27 cellular contexts compared by ENCODE assay signal in genomic region chr19:3289971-3290569, GRCh38.
DNase-seq lines count a peak whose midpoint lies in the region; ATAC-seq and TF ChIP-seq lines count a peak whose summit lies in the region.
"Had no signal": no experiment of that assay in that cellular context is flagged by ENCODE, and none has a peak within 500 bp of the region (broad histone marks: within the 10 kb centered on the region; RNA-seq: fewer than 3 reads in every experiment).

No MANE protein-coding gene starts in this region.

- no peaks in the 10 kb centered on the region for H3K36me3 Mint-ChIP-seq in naive thymus-derived CD4-positive, alpha-beta T cell
- H3K36me3 Mint-ChIP-seq: CD8-positive, alpha-beta T cell had no signal

- no peak for ATAC-seq in naive thymus-derived CD4-positive, alpha-beta T cell
- ATAC-seq: activated T-cell treated with anti-CD3 and anti-CD28 coated beads, Interleukin-2, amount 50 U/mL, for 72 hours; CD8-positive, alpha-beta T cell; pancreas; Right ventricle myocardium inferior had no signal

- peak overlapping the region; percentile 55 to 68 for H3K27ac ChIP-seq in breast epithelium
- no peak overlapping the region for H3K27ac ChIP-seq in osteoblast (ENCODE audit: low read depth, low read length)
- H3K27ac ChIP-seq in naive thymus-derived CD4-positive, alpha-beta T cell (ENCODE audit: low read depth, low read length), result no peak overlapping the region
- H3K27ac ChIP-seq: pancreas, sigmoid colon, thoracic aorta, vagina, WERI-Rb-1 had no signal

- TF ChIP-seq POLR2A in breast epithelium (IDR thresholded peaks at IDR 0.05), result no peak

- no peak overlapping the region for H3K4me2 ChIP-seq in osteoblast (ENCODE audit: insufficient read depth, low read length)

- H3K36me3 ChIP-seq in breast epithelium, result no peaks in the 10 kb centered on the region
- no peaks in the 10 kb centered on the region for H3K36me3 ChIP-seq in osteoblast (ENCODE audit: insufficient read depth, low read length)
- no peaks in the 10 kb centered on the region for H3K36me3 ChIP-seq in naive thymus-derived CD4-positive, alpha-beta T cell (ENCODE audit: control insufficient read depth in 2 of 3, insufficient read depth in 3 of 3, low read length in 3 of 3)
- H3K36me3 ChIP-seq: pancreas, sigmoid colon, thoracic aorta, vagina, WERI-Rb-1 had no signal

- peaks cover 0 to 14% (median 5%) of the 10 kb centered on the region in 5 donors for H3K27me3 Mint-ChIP-seq in naive thymus-derived CD4-positive, alpha-beta T cell

- no peaks in the 10 kb centered on the region for H3K79me2 ChIP-seq in osteoblast (ENCODE audit: insufficient read depth, low read length)

- no peaks in the 10 kb centered on the region for H3K4me1 ChIP-seq in breast epithelium
- H3K4me1 ChIP-seq in osteoblast (ENCODE audit: insufficient read depth, low read length), result no peaks in the 10 kb centered on the region
- peaks cover 3% of the 10 kb centered on the region in 2 donors for H3K4me1 ChIP-seq in naive thymus-derived CD4-positive, alpha-beta T cell (ENCODE audit: control insufficient read depth in 2 of 2, insufficient read depth in 2 of 2, low read length in 2 of 2)
- H3K4me1 ChIP-seq: pancreas, vagina had no signal

- peak overlapping the region; percentile 7; the same call in 1 of the 2 replicates for H3K4me3 ChIP-seq in LNCaP clone FGC (ENCODE audit: low read depth, low read length)
- H3K4me3 ChIP-seq in breast epithelium, result peak overlapping the region in 2 of 3 donors; percentile 37 to 39
- no peak overlapping the region for H3K4me3 ChIP-seq in osteoblast (ENCODE audit: insufficient read depth, low read length)
- H3K4me3 ChIP-seq in naive thymus-derived CD4-positive, alpha-beta T cell (ENCODE audit: low read length), result no peak overlapping the region
- H3K4me3 ChIP-seq: pancreas, sigmoid colon, thoracic aorta, vagina had no signal

- POLR2A ChIA-PET in naive thymus-derived CD4-positive, alpha-beta T cell (lab: Charles Lee), result no interaction called here

- H3K27ac Mint-ChIP-seq in naive thymus-derived CD4-positive, alpha-beta T cell, result no peak overlapping the region
- H3K27ac Mint-ChIP-seq: activated CD4-positive, alpha-beta T cell treated with anti-CD3 and anti-CD28 coated beads, Interleukin-2, amount 10 ng/mL, durations not matched to agents 24 days and 14 days; activated T-cell treated with anti-CD3 and anti-CD28 coated beads, Interleukin-2, amount 50 U/mL, for 72 hours; CD8-positive, alpha-beta T cell; dendritic cell treated with granulocyte-macrophage colony-stimulating factor and Interleukin-4, amounts not matched to agents 40 ng/mL and 50 ng/mL, for 4 days; nephron had no signal

- intact Hi-C loops in breast epithelium (cut with DNase I; ENCODE audit: low total_unique reads), result no loop called here
- intact Hi-C loops in naive thymus-derived CD4-positive, alpha-beta T cell (cut with micrococcal nuclease), result no loop called here

- H3K4me3 Mint-ChIP-seq in naive thymus-derived CD4-positive, alpha-beta T cell, result no peak overlapping the region
- H3K4me3 Mint-ChIP-seq: activated CD4-positive, alpha-beta T cell treated with anti-CD3 and anti-CD28 coated beads, Interleukin-2, amount 10 ng/mL, durations not matched to agents 24 days and 14 days; activated T-cell treated with anti-CD3 and anti-CD28 coated beads, Interleukin-2, amount 50 U/mL, for 72 hours; CD8-positive, alpha-beta T cell; dendritic cell treated with granulocyte-macrophage colony-stimulating factor and Interleukin-4, amounts not matched to agents 40 ng/mL and 50 ng/mL, for 4 days; nephron had no signal

- no peak for TF ChIP-seq CTCF in LNCaP clone FGC (IDR thresholded peaks at IDR 0.05; ENCODE audit: control insufficient read depth, extremely low read depth, insufficient read depth)
- TF ChIP-seq CTCF in breast epithelium (IDR thresholded peaks at IDR 0.05), result no peak
- TF ChIP-seq CTCF in osteoblast (IDR thresholded peaks at IDR 0.05; ENCODE audit: extremely low read depth, low read depth, low read length), result no peak

- peaks cover 0 to 7% (median 2%) of the 10 kb centered on the region in 7 donors for H3K4me1 Mint-ChIP-seq in naive thymus-derived CD4-positive, alpha-beta T cell

- DNase-seq in DMS79 treated with DMSO at 0.1 percent for 48 hours (lab: John Stamatoyannopoulos, UW) (peak; percentile 15), LNCaP clone FGC (ENCODE audit: low read depth) (no peak), breast epithelium (ENCODE audit: low spot score in 2 of 2) (peak; percentile 54 to 66), osteoblast (ENCODE audit: insufficient read length, low spot score, missing footprints) (peak; percentile 82), anterior cingulate cortex (lab: John Stamatoyannopoulos, UW) (no peak), retina (no peak)
- DNase-seq in naive thymus-derived CD4-positive, alpha-beta T cell, result no peak
- DNase-seq: activated CD4-positive, alpha-beta T cell treated with anti-CD3 and anti-CD28 coated beads, Interleukin-2, amount 10 ng/mL, durations not matched to agents 24 days and 14 days; activated naive CD4-positive, alpha-beta T cell treated with Interleukin-2 at 50 U/mL for 16 hours; activated T-cell treated with anti-CD3 and anti-CD28 coated beads, Interleukin-2, amount 50 U/mL, for 72 hours; amygdala; caudate nucleus; CD8-positive, alpha-beta T cell; DND-41; hypothalamus; MM.1S; NCI-H1417 treated with DMSO at 0.1 percent for 48 hours; NCI-H526; pancreas; sigmoid colon; stimulated activated naive CD4-positive, alpha-beta T cell treated with Interleukin-2 at 50 U/mL for 16 hours; WERI-Rb-1 had no signal

- H2AFZ ChIP-seq in osteoblast (ENCODE audit: low read length), result no peak overlapping the region

- peaks cover 0 to 3% of the 10 kb centered on the region in 2 donors for H3K27me3 ChIP-seq in breast epithelium
- peaks cover 32% of the 10 kb centered on the region for H3K27me3 ChIP-seq in osteoblast (ENCODE audit: insufficient read depth, low read length)
- no peaks in the 10 kb centered on the region for H3K27me3 ChIP-seq in naive thymus-derived CD4-positive, alpha-beta T cell (ENCODE audit: control insufficient read depth in 2 of 2, insufficient read depth in 2 of 2, low read length in 2 of 2)
- H3K27me3 ChIP-seq: pancreas, vagina had no signal

- H4K20me1 ChIP-seq in osteoblast (ENCODE audit: insufficient read depth, low read length), result no peaks in the 10 kb centered on the region

- CTCF ChIA-PET in naive thymus-derived CD4-positive, alpha-beta T cell (lab: Charles Lee), result no interaction called here

- peaks cover 0 to 5% (median 0%) of the 10 kb centered on the region in 11 donors for H3K9me3 Mint-ChIP-seq in naive thymus-derived CD4-positive, alpha-beta T cell
- H3K9me3 Mint-ChIP-seq: activated T-cell treated with anti-CD3 and anti-CD28 coated beads, Interleukin-2, amount 50 U/mL, for 72 hours; CD8-positive, alpha-beta T cell; dendritic cell treated with granulocyte-macrophage colony-stimulating factor and Interleukin-4, amounts not matched to agents 40 ng/mL and 50 ng/mL, for 4 days; nephron had no signal

- H3K9me3 ChIP-seq in breast epithelium (no peaks in the 10 kb centered on the region), osteoblast (ENCODE audit: low read depth, low read length) (no peaks in the 10 kb centered on the region)
- no peaks in the 10 kb centered on the region for H3K9me3 ChIP-seq in naive thymus-derived CD4-positive, alpha-beta T cell (ENCODE audit: control insufficient read depth in 2 of 3, low read length in 3 of 3)
- H3K9me3 ChIP-seq: pancreas, sigmoid colon, thoracic aorta, vagina had no signal

Comparison
In these comparisons a context has a peak if more than half of its experiments do, and no peak if none do; other contexts are left out.
1. DNase-seq: peak in DMS79 treated with DMSO at 0.1 percent for 48 hours (single experiment), breast epithelium (2 of 2) and osteoblast (single experiment); none in LNCaP clone FGC (single experiment), anterior cingulate cortex (0 of 58), retina (single experiment) and naive thymus-derived CD4-positive, alpha-beta T cell (0 of 9).
2. H3K4me3 ChIP-seq: peak in LNCaP clone FGC (single experiment) and breast epithelium (2 of 3); none in osteoblast (single experiment) and naive thymus-derived CD4-positive, alpha-beta T cell (single experiment).
3. H3K27ac ChIP-seq: peak in breast epithelium (2 of 2); none in osteoblast (single experiment) and naive thymus-derived CD4-positive, alpha-beta T cell (single experiment).